Comparison of ENCODE assay signal across 18 cellular contexts in genomic region chr3:183349421-183350157, GRCh38.
DNase-seq lines count a peak whose midpoint lies in the region; ATAC-seq and TF ChIP-seq lines count a peak whose summit lies in the region.
"Had no signal": no experiment of that assay in that cellular context is flagged by ENCODE, and none has a peak within 500 bp of the region (broad histone marks: within the 10 kb centered on the region; RNA-seq: fewer than 3 reads in every experiment).

No MANE protein-coding gene starts in this region.

- H3K9me2 ChIP-seq in GM23338 (ENCODE audit: insufficient read depth) = no peaks in the 10 kb centered on the region

- POLR2A ChIA-PET in naive thymus-derived CD4-positive, alpha-beta T cell (lab: Charles Lee) = no interaction called here

- no peaks in the 10 kb centered on the region for H3F3A ChIP-seq in GM23338 (replicated peaks; ENCODE audit: low read depth)

- H4K20me1 ChIP-seq in GM23338 (replicated peaks; ENCODE audit: insufficient read depth) = no peaks in the 10 kb centered on the region; the same call in 1 of the 2 replicates

- H3K36me3 ChIP-seq in naive thymus-derived CD4-positive, alpha-beta T cell (ENCODE audit: control insufficient read depth in 2 of 3, insufficient read depth in 3 of 3, low read length in 3 of 3) = no peaks in the 10 kb centered on the region
- no peaks in the 10 kb centered on the region for H3K36me3 ChIP-seq in GM23338 (ENCODE audit: insufficient read depth)

- peak overlapping the region; percentile 21 for H3K27ac Mint-ChIP-seq in activated T-helper 2 cell treated with anti-CD3 and anti-CD28 coated beads, Interferon-gamma antibody, Interleukin-2, Interleukin-4, amounts not matched to agents 10 μg/mL and 5 μg/mL and 100 μg/mL, durations not matched to agents 14 hours and 24 hours and 36 hours
- H3K27ac Mint-ChIP-seq in naive thymus-derived CD4-positive, alpha-beta T cell = peak overlapping the region; percentile 8 to 92 (median 56)
- H3K27ac Mint-ChIP-seq in GM23338 = no peak overlapping the region
- H3K27ac Mint-ChIP-seq: H9, type B pancreatic cell had no signal

- no peak overlapping the region for H3K27ac ChIP-seq in naive thymus-derived CD4-positive, alpha-beta T cell (ENCODE audit: low read depth, low read length)
- H3K27ac ChIP-seq in GM23338 (ENCODE audit: low read depth) = no peak overlapping the region

- H3K4me1 Mint-ChIP-seq in activated T-helper 2 cell treated with anti-CD3 and anti-CD28 coated beads, Interferon-gamma antibody, Interleukin-2, Interleukin-4, amounts not matched to agents 10 μg/mL and 5 μg/mL and 100 μg/mL, durations not matched to agents 14 hours and 24 hours and 36 hours (ENCODE audit: low read depth) = peaks cover 18% of the 10 kb centered on the region
- peaks cover 15 to 29% (median 18%) of the 10 kb centered on the region in 7 donors for H3K4me1 Mint-ChIP-seq in naive thymus-derived CD4-positive, alpha-beta T cell
- H3K4me1 Mint-ChIP-seq in GM23338 = peaks cover 3% of the 10 kb centered on the region; the same call in 1 of the 3 replicates

- peaks cover 22% of the 10 kb centered on the region for H3K9me3 Mint-ChIP-seq in activated T-helper 2 cell treated with anti-CD3 and anti-CD28 coated beads, Interferon-gamma antibody, Interleukin-2, Interleukin-4, amounts not matched to agents 10 μg/mL and 5 μg/mL and 100 μg/mL, durations not matched to agents 14 hours and 24 hours and 36 hours
- peaks cover 6 to 26% (median 10%) of the 10 kb centered on the region in 11 donors for H3K9me3 Mint-ChIP-seq in naive thymus-derived CD4-positive, alpha-beta T cell
- peaks cover 5% of the 10 kb centered on the region; the same call in 2 of the 3 replicates for H3K9me3 Mint-ChIP-seq in GM23338

- H3K27me3 Mint-ChIP-seq in activated T-helper 2 cell treated with anti-CD3 and anti-CD28 coated beads, Interferon-gamma antibody, Interleukin-2, Interleukin-4, amounts not matched to agents 10 μg/mL and 5 μg/mL and 100 μg/mL, durations not matched to agents 14 hours and 24 hours and 36 hours (ENCODE audit: low read depth) = peaks cover 13% of the 10 kb centered on the region
- peaks cover 0 to 20% (median 5%) of the 10 kb centered on the region in 5 donors for H3K27me3 Mint-ChIP-seq in naive thymus-derived CD4-positive, alpha-beta T cell
- H3K27me3 Mint-ChIP-seq in GM23338 (ENCODE audit: insufficient read depth, low read depth, poor library complexity) = peaks cover 2% of the 10 kb centered on the region

- intact Hi-C loops in activated T-helper 2 cell treated with anti-CD3 and anti-CD28 coated beads, Interferon-gamma antibody, Interleukin-2, Interleukin-4, amounts not matched to agents 10 μg/mL and 5 μg/mL and 100 μg/mL, durations not matched to agents 14 hours and 24 hours and 36 hours (cut with micrococcal nuclease) = loop anchor here (1.0 kb wide), 1 partner anchor 64 kb away; no protein-coding TSS in a partner anchor
- intact Hi-C loops in naive thymus-derived CD4-positive, alpha-beta T cell (cut with micrococcal nuclease) = no loop called here
- intact Hi-C loops in head of caudate nucleus (cut with DNase I) = no loop called here

- H2AFZ ChIP-seq in GM23338 = no peak overlapping the region

- DNase-seq in activated CD4-positive, CD25-positive, alpha-beta regulatory T cell treated with anti-CD3 and anti-CD28 coated beads, Interleukin-2, amount 50 U/mL, for 72 hours = no peak
- peak; percentile 22 for DNase-seq in NCI-H146 treated with DMSO at 0.1 percent for 48 hours (lab: John Stamatoyannopoulos, UW; ENCODE audit: unreplicated experiment)
- DNase-seq in activated T-helper 2 cell treated with anti-CD3 and anti-CD28 coated beads, Interferon-gamma antibody, Interleukin-2, Interleukin-4, amounts not matched to agents 10 μg/mL and 5 μg/mL and 100 μg/mL, durations not matched to agents 14 hours and 24 hours and 36 hours (ENCODE audit: low spot score) = no peak
- DNase-seq in naive thymus-derived CD4-positive, alpha-beta T cell = peak in 5 of 9 donors; percentile 7 to 48 (median 10)
- no peak for DNase-seq in 8988T
- DNase-seq in head of caudate nucleus = no peak
- no peak for DNase-seq in GM23338 (ENCODE audit: low spot score)
- DNase-seq: activated CD4-positive, alpha-beta T cell treated with anti-CD3 and anti-CD28 coated beads for 48 hours; aorta; COR-L47; GDM1; H9; NCI-H1930; NCI-H82; stimulated activated CD4-positive, alpha-beta T cell treated with anti-CD3 and anti-CD28 coated beads, Interleukin-4, amount 100 ng/mL, for 24 hours had no signal

- no peaks in the 10 kb centered on the region for H3K9me3 ChIP-seq in naive thymus-derived CD4-positive, alpha-beta T cell (ENCODE audit: control insufficient read depth in 2 of 3, low read length in 3 of 3)

- peaks cover 12 to 16% of the 10 kb centered on the region in 2 donors for H3K4me1 ChIP-seq in naive thymus-derived CD4-positive, alpha-beta T cell (ENCODE audit: control insufficient read depth in 2 of 2, insufficient read depth in 2 of 2, low read length in 2 of 2)
- 0 out of 2 replicates have a peak, but pooled peaks cover 3% of the 10 kb centered on the region for H3K4me1 ChIP-seq in GM23338 (ENCODE audit: insufficient read depth)

- peak overlapping the region; percentile 6 for H3K4me3 ChIP-seq in naive thymus-derived CD4-positive, alpha-beta T cell (ENCODE audit: low read length)
- no peak overlapping the region for H3K4me3 ChIP-seq in GM23338

- H3K79me2 ChIP-seq in GM23338 (replicated peaks; ENCODE audit: insufficient read depth) = peaks cover 23% of the 10 kb centered on the region

- H3K36me3 Mint-ChIP-seq in activated T-helper 2 cell treated with anti-CD3 and anti-CD28 coated beads, Interferon-gamma antibody, Interleukin-2, Interleukin-4, amounts not matched to agents 10 μg/mL and 5 μg/mL and 100 μg/mL, durations not matched to agents 14 hours and 24 hours and 36 hours (ENCODE audit: low read depth) = peaks cover 19% of the 10 kb centered on the region
- H3K36me3 Mint-ChIP-seq in naive thymus-derived CD4-positive, alpha-beta T cell = peaks cover 0 to 26% (median under 1%) of the 10 kb centered on the region in 5 donors
- peaks cover 2% of the 10 kb centered on the region; the same call in 1 of the 3 replicates for H3K36me3 Mint-ChIP-seq in GM23338 (ENCODE audit: low read depth)
- H3K36me3 Mint-ChIP-seq: type B pancreatic cell had no signal

- ATAC-seq in activated CD4-positive, CD25-positive, alpha-beta regulatory T cell treated with anti-CD3 and anti-CD28 coated beads, Interleukin-2, amount 50 U/mL, for 24 hours = peak; percentile 88 to 92
- peak; percentile 67 for ATAC-seq in naive thymus-derived CD4-positive, alpha-beta T cell
- no peak for ATAC-seq in GM23338
- ATAC-seq: esophagus mucosa had no signal

- CTCF ChIA-PET in naive thymus-derived CD4-positive, alpha-beta T cell (lab: Charles Lee) = no interaction called here

- H3K27me3 ChIP-seq in naive thymus-derived CD4-positive, alpha-beta T cell (ENCODE audit: control insufficient read depth in 2 of 2, insufficient read depth in 2 of 2, low read length in 2 of 2) = no peaks in the 10 kb centered on the region
- H3K27me3 ChIP-seq in GM23338 (ENCODE audit: insufficient read depth) = no peaks in the 10 kb centered on the region

- H3K4me2 ChIP-seq in GM23338 = no peak overlapping the region

- no peak overlapping the region for H3K4me3 Mint-ChIP-seq in activated T-helper 2 cell treated with anti-CD3 and anti-CD28 coated beads, Interferon-gamma antibody, Interleukin-2, Interleukin-4, amounts not matched to agents 10 μg/mL and 5 μg/mL and 100 μg/mL, durations not matched to agents 14 hours and 24 hours and 36 hours (ENCODE audit: low read depth)
- H3K4me3 Mint-ChIP-seq in naive thymus-derived CD4-positive, alpha-beta T cell = peak overlapping the region in 7 of 10 donors; percentile 22 to 75 (median 47)
- H3K4me3 Mint-ChIP-seq in GM23338 = no peak overlapping the region
- H3K4me3 Mint-ChIP-seq: H9, type B pancreatic cell had no signal

- no peak for TF ChIP-seq CTCF in GM23338 (conservative IDR thresholded peaks at IDR 0.05; ENCODE audit: low read depth in 2 of 2)

TF ChIP-seq in GM23338, 12 proteins besides CTCF, POLR2A, EP300 and RAD21 (continues in another document):
- no peak for TF ChIP-seq EZH2 (IDR thresholded peaks at IDR 0.05; ENCODE audit: low read depth, unreplicated experiment)
- no peak for TF ChIP-seq JUNB (IDR thresholded peaks at IDR 0.05; ENCODE audit: unreplicated experiment)
- TF ChIP-seq, protein P1, sequence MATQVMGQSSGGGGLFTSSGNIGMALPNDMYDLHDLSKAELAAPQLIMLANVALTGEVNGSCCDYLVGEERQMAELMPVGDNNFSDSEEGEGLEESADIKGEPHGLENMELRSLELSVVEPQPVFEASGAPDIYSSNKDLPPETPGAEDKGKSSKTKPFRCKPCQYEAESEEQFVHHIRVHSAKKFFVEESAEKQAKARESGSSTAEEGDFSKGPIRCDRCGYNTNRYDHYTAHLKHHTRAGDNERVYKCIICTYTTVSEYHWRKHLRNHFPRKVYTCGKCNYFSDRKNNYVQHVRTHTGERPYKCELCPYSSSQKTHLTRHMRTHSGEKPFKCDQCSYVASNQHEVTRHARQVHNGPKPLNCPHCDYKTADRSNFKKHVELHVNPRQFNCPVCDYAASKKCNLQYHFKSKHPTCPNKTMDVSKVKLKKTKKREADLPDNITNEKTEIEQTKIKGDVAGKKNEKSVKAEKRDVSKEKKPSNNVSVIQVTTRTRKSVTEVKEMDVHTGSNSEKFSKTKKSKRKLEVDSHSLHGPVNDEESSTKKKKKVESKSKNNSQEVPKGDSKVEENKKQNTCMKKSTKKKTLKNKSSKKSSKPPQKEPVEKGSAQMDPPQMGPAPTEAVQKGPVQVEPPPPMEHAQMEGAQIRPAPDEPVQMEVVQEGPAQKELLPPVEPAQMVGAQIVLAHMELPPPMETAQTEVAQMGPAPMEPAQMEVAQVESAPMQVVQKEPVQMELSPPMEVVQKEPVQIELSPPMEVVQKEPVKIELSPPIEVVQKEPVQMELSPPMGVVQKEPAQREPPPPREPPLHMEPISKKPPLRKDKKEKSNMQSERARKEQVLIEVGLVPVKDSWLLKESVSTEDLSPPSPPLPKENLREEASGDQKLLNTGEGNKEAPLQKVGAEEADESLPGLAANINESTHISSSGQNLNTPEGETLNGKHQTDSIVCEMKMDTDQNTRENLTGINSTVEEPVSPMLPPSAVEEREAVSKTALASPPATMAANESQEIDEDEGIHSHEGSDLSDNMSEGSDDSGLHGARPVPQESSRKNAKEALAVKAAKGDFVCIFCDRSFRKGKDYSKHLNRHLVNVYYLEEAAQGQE (IDR thresholded peaks at IDR 0.05; ENCODE audit: unreplicated experiment) = no peak
- no peak for TF ChIP-seq STAT1 (IDR thresholded peaks at IDR 0.05; ENCODE audit: unreplicated experiment)
- TF ChIP-seq POLR2AphosphoS5 (IDR thresholded peaks at IDR 0.05; ENCODE audit: low read depth) = no peak
- no peak for TF ChIP-seq ZNF331 (CRISPR knock-in tag; IDR thresholded peaks at IDR 0.05; ENCODE audit: low read depth)
- no peak for TF ChIP-seq EZH2phosphoT487 (IDR thresholded peaks at IDR 0.05; ENCODE audit: unreplicated experiment)
- TF ChIP-seq CREB1 (CRISPR knock-in tag; IDR thresholded peaks at IDR 0.05; ENCODE audit: low read depth) = no peak

Comparison
In these comparisons a context has a peak if more than half of its experiments do, and no peak if none do; other contexts are left out.
1. DNase-seq: peak in NCI-H146 treated with DMSO at 0.1 percent for 48 hours (single experiment) and naive thymus-derived CD4-positive, alpha-beta T cell (5 of 9); none in activated CD4-positive, CD25-positive, alpha-beta regulatory T cell treated with anti-CD3 and anti-CD28 coated beads, Interleukin-2, amount 50 U/mL, for 72 hours (single experiment), activated T-helper 2 cell treated with anti-CD3 and anti-CD28 coated beads, Interferon-gamma antibody, Interleukin-2, Interleukin-4, amounts not matched to agents 10 μg/mL and 5 μg/mL and 100 μg/mL, durations not matched to agents 14 hours and 24 hours and 36 hours (single experiment), 8988T (single experiment), head of caudate nucleus (0 of 42) and GM23338 (single experiment).
2. H3K4me3 Mint-ChIP-seq: peak in naive thymus-derived CD4-positive, alpha-beta T cell (7 of 10); none in activated T-helper 2 cell treated with anti-CD3 and anti-CD28 coated beads, Interferon-gamma antibody, Interleukin-2, Interleukin-4, amounts not matched to agents 10 μg/mL and 5 μg/mL and 100 μg/mL, durations not matched to agents 14 hours and 24 hours and 36 hours (single experiment) and GM23338 (single experiment).